20 cellular contexts compared by ENCODE assay signal in genomic region chr3:197533396-197534347, GRCh38. TPM values are rescaled to one million over a fixed set of nuclear protein-coding genes. Genes with fewer than 3 reads are reported as not detected.
A peak's percentile ranks its signal among the peaks of the same experiment; 100 is the strongest.
DNase-seq lines count a peak whose midpoint lies in the region; TF ChIP-seq lines count a peak whose summit lies in the region.
"Had no signal": no experiment of that assay in that cellular context is flagged by ENCODE, and none has a peak within 500 bp of the region (broad histone marks: within the 10 kb centered on the region; RNA-seq: fewer than 3 reads in every experiment).

No MANE protein-coding gene starts in this region.

- TF ChIP-seq POLR2A in breast epithelium (IDR thresholded peaks at IDR 0.05) = no peak

- no peak overlapping the region for H3K4me3 Mint-ChIP-seq in activated naive CD4-positive, alpha-beta T cell treated with anti-CD3 and anti-CD28 coated beads, Interleukin-2, amount 50 U/mL, for 24 hours
- H3K4me3 Mint-ChIP-seq: activated CD8-positive, alpha-beta T cell treated with anti-CD3 and anti-CD28 coated beads, Interleukin-2, amount 10 ng/mL, durations not matched to agents 7 days and 5 days; activated naive CD8-positive, alpha-beta T cell treated with anti-CD3 and anti-CD28 coated beads for 36 hours had no signal

- TF ChIP-seq CTCF in breast epithelium (IDR thresholded peaks at IDR 0.05) (no peak), fibroblast of the aortic adventitia (IDR thresholded peaks at IDR 0.05; ENCODE audit: insufficient read depth, low read length) (no peak)

- no peaks in the 10 kb centered on the region for H3K9me3 ChIP-seq in breast epithelium
- H3K9me3 ChIP-seq: body of pancreas, SK-N-SH had no signal

- H3K27ac ChIP-seq in breast epithelium (peak overlapping the region; percentile 74 to 86), skin epidermis (peak overlapping the region in 19 of 21 experiments; percentile 29 to 80 (median 66))
- H3K27ac ChIP-seq: body of pancreas had no signal

- no peak for DNase-seq in activated naive CD4-positive, alpha-beta T cell (lab: John Stamatoyannopoulos, UW)
- no peak for DNase-seq in breast epithelium (ENCODE audit: low spot score in 2 of 2)
- DNase-seq in fibroblast of the aortic adventitia (ENCODE audit: low read depth) = peak; percentile 28
- no peak for DNase-seq in T1000 (lab: John Stamatoyannopoulos, UW)
- DNase-seq in middle frontal gyrus (ENCODE audit: extremely low spot score, low spot score) = no peak
- no peak for DNase-seq in NCI-H2107 (lab: John Stamatoyannopoulos, UW)
- DNase-seq: activated CD8-positive, alpha-beta T cell treated with anti-CD3 and anti-CD28 coated beads, Interleukin-2, amount 10 ng/mL, durations not matched to agents 7 days and 5 days; activated naive CD8-positive, alpha-beta T cell treated with anti-CD3 and anti-CD28 coated beads for 36 hours; activated T-cell treated with anti-CD3 and anti-CD28 coated beads, Interleukin-2, amount 50 U/mL, for 1 hour; body of pancreas; C1 segment of cervical spinal cord; cortex of kidney; Kasumi-1; NCI-H1092; NCI-H2081; NCI-H446 treated with DMSO at 0.1 percent for 48 hours; SK-N-SH; stimulated activated CD4-positive, alpha-beta T cell treated with anti-CD3 and anti-CD28 coated beads, Interleukin-15, amount 100 ng/mL, for 24 hours had no signal

- no peak overlapping the region for H3K4me3 ChIP-seq in breast epithelium
- no peak overlapping the region for H3K4me3 ChIP-seq in fibroblast of the aortic adventitia (ENCODE audit: low read depth, low read length)
- no peak overlapping the region for H3K4me3 ChIP-seq in skin epidermis
- H3K4me3 ChIP-seq: body of pancreas had no signal

- no peaks in the 10 kb centered on the region for H3K4me1 Mint-ChIP-seq in activated naive CD4-positive, alpha-beta T cell treated with anti-CD3 and anti-CD28 coated beads, Interleukin-2, amount 50 U/mL, for 24 hours
- H3K4me1 Mint-ChIP-seq: activated naive CD8-positive, alpha-beta T cell treated with anti-CD3 and anti-CD28 coated beads for 36 hours had no signal

- H3K27me3 ChIP-seq in breast epithelium = no peaks in the 10 kb centered on the region
- H3K27me3 ChIP-seq: body of pancreas had no signal

- H3K27ac Mint-ChIP-seq in activated naive CD4-positive, alpha-beta T cell treated with anti-CD3 and anti-CD28 coated beads, Interleukin-2, amount 50 U/mL, for 24 hours = peak overlapping the region; percentile 51
- H3K27ac Mint-ChIP-seq: activated CD8-positive, alpha-beta T cell treated with anti-CD3 and anti-CD28 coated beads, Interleukin-2, amount 10 ng/mL, durations not matched to agents 7 days and 5 days; activated naive CD8-positive, alpha-beta T cell treated with anti-CD3 and anti-CD28 coated beads for 36 hours had no signal

- peaks cover 0 to 5% of the 10 kb centered on the region in 2 donors for H3K4me1 ChIP-seq in breast epithelium
- H3K4me1 ChIP-seq: body of pancreas had no signal

- no peaks in the 10 kb centered on the region for H3K36me3 ChIP-seq in breast epithelium

- peaks cover 12% of the 10 kb centered on the region for H3K36me3 Mint-ChIP-seq in activated naive CD4-positive, alpha-beta T cell treated with anti-CD3 and anti-CD28 coated beads, Interleukin-2, amount 50 U/mL, for 24 hours

- H3K27me3 Mint-ChIP-seq in activated naive CD4-positive, alpha-beta T cell treated with anti-CD3 and anti-CD28 coated beads, Interleukin-2, amount 50 U/mL, for 24 hours = no peaks in the 10 kb centered on the region
- H3K27me3 Mint-ChIP-seq: activated naive CD8-positive, alpha-beta T cell treated with anti-CD3 and anti-CD28 coated beads for 36 hours had no signal

- no peaks in the 10 kb centered on the region for H3K9me3 Mint-ChIP-seq in activated naive CD4-positive, alpha-beta T cell treated with anti-CD3 and anti-CD28 coated beads, Interleukin-2, amount 50 U/mL, for 24 hours
- H3K9me3 Mint-ChIP-seq: activated naive CD8-positive, alpha-beta T cell treated with anti-CD3 and anti-CD28 coated beads for 36 hours had no signal

- intact Hi-C loops in breast epithelium (cut with DNase I; ENCODE audit: low total_unique reads) = no loop called here

RNA-seq across cellular contexts. Expression of gene BDH1, which starts 22.1 kb away (rescaled TPM):
- total RNA-seq in breast epithelium (10 to 100 TPM; 14.6 to 33.1 (median 16.4) TPM), fibroblast of the aortic adventitia (ENCODE audit: low replicate concordance) (0.49 and 0.99 TPM in 2 replicates)
